8 cellular contexts compared by ENCODE assay signal in genomic region chr3:30605706-30606300, GRCh38. TPM values are rescaled to one million over a fixed set of nuclear protein-coding genes. Genes with fewer than 3 reads are reported as not detected.
A peak's percentile ranks its signal among the peaks of the same experiment; 100 is the strongest.
DNase-seq lines count a peak whose midpoint lies in the region; ATAC-seq, FAIRE-seq and TF ChIP-seq lines count a peak whose summit lies in the region.

No MANE protein-coding gene starts in this region.

- no peaks in the 10 kb centered on the region; the same call in 1 of the 2 replicates for H3K9me2 ChIP-seq in Karpas-422 (replicated peaks; ENCODE audit: insufficient read depth, low read length)

- H4K20me1 ChIP-seq in Karpas-422 (ENCODE audit: insufficient read depth, low read depth, low read length): no peaks in the 10 kb centered on the region

- no peaks in the 10 kb centered on the region for H3K9me3 Mint-ChIP-seq in activated T-helper 1 cell treated with anti-CD3 and anti-CD28 coated beads, Interleukin-12 subunit alpha, Interleukin-12 subunit beta, Interleukin-2, Interleukin-4 antibody, amounts not matched to agents 30 ng/mL and 10 ng/mL and 1 ng/mL, durations not matched to agents 14 hours and 24 hours and 36 hours

- H2AFZ ChIP-seq in Karpas-422 (ENCODE audit: low read length): no peak overlapping the region

- H3K9ac ChIP-seq in iPS-15b (ENCODE audit: low read depth, low read length) (peak overlapping the region; percentile 56), Karpas-422 (ENCODE audit: low read length) (no peak overlapping the region)

- FAIRE-seq in small intestine (lab: Jason Lieb, UNC): no peak

- H3K4me2 ChIP-seq in Karpas-422 (ENCODE audit: low read depth, low read length, poor library complexity, severe bottlenecking): no peak overlapping the region

- peaks cover 16% of the 10 kb centered on the region for H3K27me3 ChIP-seq in iPS-15b (ENCODE audit: control insufficient read depth, insufficient read depth, low read length)
- no peaks in the 10 kb centered on the region for H3K27me3 ChIP-seq in small intestine (ENCODE audit: control insufficient read depth in 2 of 2, insufficient read depth in 2 of 2, low read length in 2 of 2)
- H3K27me3 ChIP-seq in Karpas-422 (ENCODE audit: low read length): no peaks in the 10 kb centered on the region

- H3K27ac ChIP-seq in small intestine (ENCODE audit: low read depth in 1 of 2, low read length in 1 of 2) (peak overlapping the region; percentile 90 to 100), Karpas-422 (ENCODE audit: low read length) (no peak overlapping the region)

- no peak for TF ChIP-seq CTCF in HFF-Myc (IDR thresholded peaks at IDR 0.05; ENCODE audit: low read depth, low read length, missing control alignments)

- H3K4me1 Mint-ChIP-seq in activated T-helper 1 cell treated with anti-CD3 and anti-CD28 coated beads, Interleukin-12 subunit alpha, Interleukin-12 subunit beta, Interleukin-2, Interleukin-4 antibody, amounts not matched to agents 30 ng/mL and 10 ng/mL and 1 ng/mL, durations not matched to agents 14 hours and 24 hours and 36 hours (ENCODE audit: low read depth): peaks cover 65% of the 10 kb centered on the region

- H3K36me3 Mint-ChIP-seq in activated T-helper 1 cell treated with anti-CD3 and anti-CD28 coated beads, Interleukin-12 subunit alpha, Interleukin-12 subunit beta, Interleukin-2, Interleukin-4 antibody, amounts not matched to agents 30 ng/mL and 10 ng/mL and 1 ng/mL, durations not matched to agents 14 hours and 24 hours and 36 hours (ENCODE audit: low read depth): peaks cover 24% of the 10 kb centered on the region

- H3K4me3 Mint-ChIP-seq in activated T-helper 1 cell treated with anti-CD3 and anti-CD28 coated beads, Interleukin-12 subunit alpha, Interleukin-12 subunit beta, Interleukin-2, Interleukin-4 antibody, amounts not matched to agents 30 ng/mL and 10 ng/mL and 1 ng/mL, durations not matched to agents 14 hours and 24 hours and 36 hours: peak overlapping the region; percentile 94

- no peaks in the 10 kb centered on the region for H3K79me2 ChIP-seq in Karpas-422 (ENCODE audit: low read length)

- H3K4me1 ChIP-seq in iPS-15b (ENCODE audit: control insufficient read depth, insufficient read depth, low read length) (peaks cover 8% of the 10 kb centered on the region), small intestine (ENCODE audit: control insufficient read depth in 2 of 2, insufficient read depth in 1 of 2, low read depth in 1 of 2, low read length in 1 of 2) (peaks cover 3 to 15% of the 10 kb centered on the region in 2 donors), Karpas-422 (ENCODE audit: low read length) (no peaks in the 10 kb centered on the region)

- H3K9me3 ChIP-seq in iPS-15b (ENCODE audit: control insufficient read depth, insufficient read depth, low read length) (no peaks in the 10 kb centered on the region), small intestine (ENCODE audit: control insufficient read depth, low read depth) (no peaks in the 10 kb centered on the region), Karpas-422 (ENCODE audit: low read length) (peaks cover 4% of the 10 kb centered on the region)

- intact Hi-C loops in activated T-helper 1 cell treated with anti-CD3 and anti-CD28 coated beads, Interleukin-12 subunit alpha, Interleukin-12 subunit beta, Interleukin-2, Interleukin-4 antibody, amounts not matched to agents 30 ng/mL and 10 ng/mL and 1 ng/mL, durations not matched to agents 14 hours and 24 hours and 36 hours (cut with micrococcal nuclease): loop anchor here (1.0 to 10.0 kb wide), 16 partner anchors 14 to 1421 kb away; no protein-coding TSS in a partner anchor

- no peaks in the 10 kb centered on the region for H3K27me3 Mint-ChIP-seq in activated T-helper 1 cell treated with anti-CD3 and anti-CD28 coated beads, Interleukin-12 subunit alpha, Interleukin-12 subunit beta, Interleukin-2, Interleukin-4 antibody, amounts not matched to agents 30 ng/mL and 10 ng/mL and 1 ng/mL, durations not matched to agents 14 hours and 24 hours and 36 hours (ENCODE audit: insufficient read depth)

- DNase-seq in HFF-Myc (ENCODE audit: extremely low read depth, low read depth) (no peak), small intestine (no peak), putamen (ENCODE audit: low spot score) (no peak), Karpas-422 (no peak), SIG-M5 treated with dmso at 0.1 percent for 504 hours (lab: John Stamatoyannopoulos, UW; ENCODE audit: unreplicated experiment) (no peak)
- DNase-seq in activated T-helper 1 cell treated with anti-CD3 and anti-CD28 coated beads, Interleukin-12 subunit alpha, Interleukin-12 subunit beta, Interleukin-2, Interleukin-4 antibody, amounts not matched to agents 30 ng/mL and 10 ng/mL and 1 ng/mL, durations not matched to agents 14 hours and 24 hours and 36 hours (ENCODE audit: low spot score): no peak

- H3K4me3 ChIP-seq in HFF-Myc (replicated peaks; ENCODE audit: low read depth, low read length): peak overlapping the region; percentile 64
- H3K4me3 ChIP-seq in iPS-15b (ENCODE audit: low read depth, low read length): peak overlapping the region; percentile 76
- peak overlapping the region in 1 of 2 donors; percentile 82 for H3K4me3 ChIP-seq in small intestine (ENCODE audit: low read depth in 1 of 2, low read length in 2 of 2)
- H3K4me3 ChIP-seq in Karpas-422 (ENCODE audit: low read length): no peak overlapping the region

- peak overlapping the region; percentile 95 for H3K27ac Mint-ChIP-seq in activated T-helper 1 cell treated with anti-CD3 and anti-CD28 coated beads, Interleukin-12 subunit alpha, Interleukin-12 subunit beta, Interleukin-2, Interleukin-4 antibody, amounts not matched to agents 30 ng/mL and 10 ng/mL and 1 ng/mL, durations not matched to agents 14 hours and 24 hours and 36 hours

- H3K36me3 ChIP-seq in iPS-15b (ENCODE audit: control insufficient read depth, insufficient read depth, low read length) (no peaks in the 10 kb centered on the region), small intestine (ENCODE audit: control insufficient read depth in 2 of 2, insufficient read depth in 2 of 2, low read length in 2 of 2) (no peaks in the 10 kb centered on the region), Karpas-422 (ENCODE audit: insufficient read depth, low read length) (no peaks in the 10 kb centered on the region)

- no peak for ATAC-seq in GM21360 (IDR thresholded peaks at IDR 0.05; ENCODE audit: unreplicated experiment)

- 5 to 23% (median 14%) methylated on average over 10 of the region's 10 CpGs for WGBS in small intestine, 3 donors

RNA-seq across cellular contexts. Expression of gene TGFBR2, which starts 0.6 kb away (rescaled TPM):
- total RNA-seq in activated T-helper 1 cell treated with anti-CD3 and anti-CD28 coated beads, Interleukin-12 subunit alpha, Interleukin-12 subunit beta, Interleukin-2, Interleukin-4 antibody, amounts not matched to agents 30 ng/mL and 10 ng/mL and 1 ng/mL, durations not matched to agents 14 hours and 24 hours and 36 hours: 58.2 and 59.6 TPM in 2 replicates
- polyA plus RNA-seq in small intestine: 10 to 100 TPM in 2 of 3 donors, 1 to 10 TPM in 1; 6.0 to 77.5 (median 13.5) TPM
- total RNA-seq in Karpas-422 (2014; rRNA removed; shearing (Covaris generic); ENCODE audit: low replicate concordance): not detected in 2 replicates

Comparison
In these comparisons a context has a peak if more than half of its experiments do, and no peak if none do; other contexts are left out.
1. RNA of gene TGFBR2, which starts 0.6 kb away (total RNA-seq): 58.2 to 59.6 TPM in activated T-helper 1 cell treated with anti-CD3 and anti-CD28 coated beads, Interleukin-12 subunit alpha, Interleukin-12 subunit beta, Interleukin-2, Interleukin-4 antibody, amounts not matched to agents 30 ng/mL and 10 ng/mL and 1 ng/mL, durations not matched to agents 14 hours and 24 hours and 36 hours; not detected in Karpas-422; every median in the first group is over 10 times any median in the second.